In the genomic region with DNA sequence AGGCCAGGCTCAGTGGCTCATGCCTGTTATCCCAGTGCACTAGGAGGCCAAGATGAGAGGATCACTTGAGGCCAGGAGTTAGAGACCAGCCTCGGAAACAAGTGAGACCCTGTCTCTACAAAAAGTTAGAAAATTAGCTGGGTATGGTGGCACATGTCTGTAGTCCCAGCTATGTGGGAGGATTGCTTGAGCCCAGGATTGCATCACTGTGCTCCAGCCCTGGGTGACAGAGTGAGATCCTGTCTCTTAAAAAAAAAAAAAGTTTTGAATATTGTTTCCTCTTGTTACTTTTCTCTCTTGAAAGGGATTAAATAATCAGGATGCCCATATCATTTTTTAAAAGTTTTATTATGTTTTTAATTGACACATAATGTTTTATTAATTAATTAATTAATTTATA, we compare ENCODE assay signal across 17 cellular contexts. TPM values are rescaled to one million over a fixed set of nuclear protein-coding genes. Genes with fewer than 3 reads are reported as not detected.
"Had no signal": no experiment of that assay in that cellular context is flagged by ENCODE, and none has a peak within 500 bp of the region (broad histone marks: within the 10 kb centered on the region; RNA-seq: fewer than 3 reads in every experiment).

No MANE protein-coding gene starts in this region.

- DNase-seq: activated CD4-positive, alpha-beta T cell treated with anti-CD3 and anti-CD28 coated beads, Interleukin-2, amount 10 ng/mL, durations not matched to agents 7 days and 5 days; activated CD8-positive, alpha-beta memory T cell treated with anti-CD3 and anti-CD28 coated beads, Interleukin-2, amount 50 U/mL, for 48 hours; activated CD8-positive, alpha-beta T cell treated with anti-CD3 and anti-CD28 coated beads, Interleukin-2, amount 10 ng/mL, durations not matched to agents 7 days and 5 days; activated effector memory CD4-positive, alpha-beta T cell treated with Interleukin-2 at 50 U/mL for 16 hours; activated naive CD4-positive, alpha-beta T cell treated with anti-CD3 and anti-CD28 coated beads, Interleukin-2, amount 50 U/mL, for 16 hours; activated T-cell treated with anti-CD3 and anti-CD28 coated beads, Interleukin-2, amount 50 U/mL, for 48 hours; mesendoderm; naive thymus-derived CD8-positive, alpha-beta T cell; psoas muscle; sigmoid colon; stimulated activated naive B cell treated with anti-CD40 and anti-IgM and Interleukin-4, amounts not matched to agents 10 μg/mL and 1 μg/mL and 100 μg/mL, for 72 hours; T1000; tibial artery had no signal

- H3K36me3 ChIP-seq: ascending aorta, sigmoid colon, vagina had no signal

- FAIRE-seq: frontal cortex had no signal

- H3K4me3 ChIP-seq: ascending aorta, coronary artery, psoas muscle, sigmoid colon, tibial artery, vagina had no signal

- H3K27me3 ChIP-seq: ascending aorta, sigmoid colon, tibial artery, vagina had no signal

- H3K27ac ChIP-seq: coronary artery, psoas muscle, vagina had no signal

- H3K9me3 ChIP-seq: ascending aorta, psoas muscle, sigmoid colon, tibial artery, vagina had no signal

- ATAC-seq: activated CD8-positive, alpha-beta T cell treated with anti-CD3 and anti-CD28 coated beads, Interleukin-2, amount 10 ng/mL, durations not matched to agents 7 days and 5 days; naive thymus-derived CD8-positive, alpha-beta T cell; stimulated activated naive B cell treated with anti-CD40 and anti-IgM and Interleukin-4, amounts not matched to agents 10 μg/mL and 1 μg/mL and 100 μg/mL, for 72 hours had no signal

RNA-seq across cellular contexts. Expression of a gene that starts 7.6 kb away (rescaled TPM):
- polyA plus RNA-seq: naive thymus-derived CD8-positive, alpha-beta T cell had no signal
